11 cellular contexts compared by ENCODE assay signal in genomic region chr4:121256887-121257426, GRCh38.
DNase-seq lines count a peak whose midpoint lies in the region; ATAC-seq, FAIRE-seq and TF ChIP-seq lines count a peak whose summit lies in the region.
"Had no signal": no experiment of that assay in that cellular context is flagged by ENCODE, and none has a peak within 500 bp of the region (broad histone marks: within the 10 kb centered on the region; RNA-seq: fewer than 3 reads in every experiment).

No MANE protein-coding gene starts in this region.

- H3K4me3 ChIP-seq in RWPE2 (ENCODE audit: severe bottlenecking) (no peak overlapping the region), bronchial epithelial cell (ENCODE audit: low read depth, low read length) (no peak overlapping the region)

- H3K9me3 ChIP-seq in RWPE2 (ENCODE audit: severe bottlenecking) = no peaks in the 10 kb centered on the region

- no peaks in the 10 kb centered on the region for H3K27me3 ChIP-seq in RWPE2 (ENCODE audit: insufficient read depth, poor library complexity, severe bottlenecking)
- H3K27me3 ChIP-seq in bronchial epithelial cell (ENCODE audit: control insufficient read depth, insufficient read depth, low read length) = no peaks in the 10 kb centered on the region

- no peak for FAIRE-seq in bronchial epithelial cell (lab: Jason Lieb, UNC)
- FAIRE-seq: HepG2 had no signal

- TF ChIP-seq CTCF in RWPE2 (IDR thresholded peaks at IDR 0.05; ENCODE audit: poor library complexity, severe bottlenecking) (no peak), bronchial epithelial cell (IDR thresholded peaks at IDR 0.05; ENCODE audit: insufficient read depth, low read length, severe bottlenecking) (no peak)

- peaks cover 17% of the 10 kb centered on the region for H3K4me1 ChIP-seq in RWPE2 (ENCODE audit: insufficient read depth, poor library complexity, severe bottlenecking)

- DNase-seq in CD1c-positive myeloid dendritic cell (ENCODE audit: extremely low spot score) (peak; percentile 11), RWPE2 (ENCODE audit: low spot score) (no peak), bronchial epithelial cell (ENCODE audit: low read depth) (peak; percentile 14), NCI-H526 treated with DMSO at 0.1 percent for 48 hours (lab: John Stamatoyannopoulos, UW) (no peak), inferior parietal cortex (ENCODE audit: extremely low spot score) (no peak), AG08395 (ENCODE audit: low spot score) (no peak)
- DNase-seq: OCI-M1, trophoblast cell had no signal

- H3K36me3 ChIP-seq in RWPE2 (ENCODE audit: low read depth) (no peaks in the 10 kb centered on the region), bronchial epithelial cell (ENCODE audit: control insufficient read depth, insufficient read depth, low read length) (no peaks in the 10 kb centered on the region)

- H3K27ac ChIP-seq in RWPE2 (ENCODE audit: poor library complexity, severe bottlenecking) = peak overlapping the region; percentile 65

- peak; percentile 3 for ATAC-seq in GM19452 (IDR thresholded peaks at IDR 0.05; ENCODE audit: unreplicated experiment)
- ATAC-seq in RWPE2 (ENCODE audit: low read depth) = peak; percentile 10; the same call in 1 of the 3 replicates
- ATAC-seq in GM19328 (IDR thresholded peaks at IDR 0.05; ENCODE audit: unreplicated experiment) = no peak
- ATAC-seq: HepG2 had no signal

Comparison
In these comparisons a context has a peak if more than half of its experiments do, and no peak if none do; other contexts are left out.
1. DNase-seq: peak in CD1c-positive myeloid dendritic cell (single experiment) and bronchial epithelial cell (single experiment); none in RWPE2 (single experiment), NCI-H526 treated with DMSO at 0.1 percent for 48 hours (single experiment), inferior parietal cortex (single experiment) and AG08395 (single experiment).